Comparison of ENCODE assay signal across 8 cellular contexts in genomic region chr4:4334798-4335520, GRCh38. TPM values are rescaled to one million over a fixed set of nuclear protein-coding genes. Genes with fewer than 3 reads are reported as not detected.
DNase-seq lines count a peak whose midpoint lies in the region; ATAC-seq and TF ChIP-seq lines count a peak whose summit lies in the region.

No MANE protein-coding gene starts in this region.

- H3K14ac ChIP-seq in mesenchymal stem cell (ENCODE audit: low read length in 2 of 2), result no peak overlapping the region

- TF ChIP-seq CTCF in GM12873 (IDR thresholded peaks at IDR 0.05; ENCODE audit: insufficient read depth, low read depth, low read length, missing control alignments), result peak; percentile 87
- peak; percentile 44 for TF ChIP-seq CTCF in coronary artery (IDR thresholded peaks at IDR 0.05)

- H3K9ac ChIP-seq in mesenchymal stem cell (ENCODE audit: low read length), result no peak overlapping the region

- H3K18ac ChIP-seq in mesenchymal stem cell (ENCODE audit: low read depth in 1 of 2, low read length in 2 of 2), result no peak overlapping the region

- WGBS in mesenchymal stem cell, result 52% methylated on average over 19 of the region's 21 CpGs

- H3K9me3 ChIP-seq in mesenchymal stem cell (ENCODE audit: control insufficient read depth, low read length), result peaks cover 2% of the 10 kb centered on the region

- no peak overlapping the region for H3K4me3 ChIP-seq in coronary artery
- no peak overlapping the region for H3K4me3 ChIP-seq in mesenchymal stem cell (ENCODE audit: insufficient read depth in 1 of 2, low read depth in 1 of 2, low read length in 2 of 2)

- peaks cover 2% of the 10 kb centered on the region for H3K4me1 ChIP-seq in mesenchymal stem cell (ENCODE audit: control insufficient read depth, insufficient read depth, low read depth, low read length)

- H3K4ac ChIP-seq in mesenchymal stem cell (ENCODE audit: low read depth in 1 of 2, low read length in 2 of 2), result no peak overlapping the region

- H3K36me3 ChIP-seq in mesenchymal stem cell (ENCODE audit: control insufficient read depth in 1 of 2, insufficient read depth in 2 of 2, low read depth in 1 of 2, low read length in 2 of 2), result no peaks in the 10 kb centered on the region

- H2BK120ac ChIP-seq in mesenchymal stem cell (ENCODE audit: low read depth, low read length), result no peak overlapping the region

- H2BK15ac ChIP-seq in mesenchymal stem cell (ENCODE audit: low read depth, poor library complexity, severe bottlenecking), result no peak overlapping the region

- peak; percentile 77 for ATAC-seq in HG02571 (IDR thresholded peaks at IDR 0.05; ENCODE audit: unreplicated experiment)

- H2BK12ac ChIP-seq in mesenchymal stem cell (ENCODE audit: low read length in 2 of 2), result no peak overlapping the region

- no peak overlapping the region for H2AK5ac ChIP-seq in mesenchymal stem cell (ENCODE audit: low read length, severe bottlenecking)

- H3K79me1 ChIP-seq in mesenchymal stem cell (replicated peaks; ENCODE audit: low read length, poor library complexity, severe bottlenecking), result no peaks in the 10 kb centered on the region

- no peak overlapping the region for H4K91ac ChIP-seq in mesenchymal stem cell (ENCODE audit: low read length)

- peaks cover 15 to 32% of the 10 kb centered on the region in 2 experiments for H3K27me3 ChIP-seq in mesenchymal stem cell (ENCODE audit: control insufficient read depth in 1 of 2, insufficient read depth in 1 of 2, low read length in 2 of 2)

- no peak overlapping the region for H3K4me2 ChIP-seq in mesenchymal stem cell (ENCODE audit: low read length, poor library complexity, severe bottlenecking)

- H2BK5ac ChIP-seq in mesenchymal stem cell (ENCODE audit: low read depth, low read length, poor library complexity, severe bottlenecking), result no peak overlapping the region

- no peak overlapping the region for H3K23ac ChIP-seq in mesenchymal stem cell (ENCODE audit: low read length in 2 of 2)

- peak; percentile 11 for DNase-seq in NCI-H2171 (lab: John Stamatoyannopoulos, UW)
- DNase-seq in activated CD4-positive, alpha-beta T cell treated with anti-CD3 and anti-CD28 coated beads, Interleukin-2, amount 50 U/mL, for 1 hour, result peak; percentile 73
- DNase-seq in coronary artery (ENCODE audit: low spot score), result no peak
- peak; percentile 58 for DNase-seq in mesenchymal stem cell
- DNase-seq in stimulated activated CD8-positive, alpha-beta memory T cell treated with anti-CD3 and anti-CD28 coated beads, Interleukin-4, amount 100 ng/mL, for 1 hour (ENCODE audit: low read depth in 2 of 2, low spot score in 1 of 2), result peak; percentile 51 to 58
- no peak for DNase-seq in amniotic stem cell (lab: John Stamatoyannopoulos, UW)

- H4K8ac ChIP-seq in mesenchymal stem cell (ENCODE audit: low read length), result no peak overlapping the region

- H3K27ac ChIP-seq in coronary artery, result no peak overlapping the region
- H3K27ac ChIP-seq in mesenchymal stem cell (ENCODE audit: low read length, poor library complexity, severe bottlenecking), result no peak overlapping the region

- H2AFZ ChIP-seq in mesenchymal stem cell (ENCODE audit: low read depth, low read length), result no peak overlapping the region

RNA-seq across cellular contexts. Expression of gene ZBTB49, which starts 44.9 kb away (rescaled TPM):
- 2.6 TPM for polyA plus RNA-seq in mesenchymal stem cell (2013, experiment 1 of 2)
- 2.3 TPM for polyA plus RNA-seq in mesenchymal stem cell (2013, experiment 2 of 2)

RNA-seq across cellular contexts. Expression of gene LYAR, which starts 45.0 kb away (rescaled TPM):
- polyA plus RNA-seq in mesenchymal stem cell (2013, experiment 1 of 2), result 17.5 TPM
- polyA plus RNA-seq in mesenchymal stem cell (2013, experiment 2 of 2), result 19.2 TPM

RNA-seq across cellular contexts. Expression of gene NSG1, which starts 51.9 kb away (rescaled TPM):
- 185 TPM for polyA plus RNA-seq in mesenchymal stem cell (2013, experiment 1 of 2)
- polyA plus RNA-seq in mesenchymal stem cell (2013, experiment 2 of 2), result 188 TPM

Comparison
In these comparisons a context has a peak if more than half of its experiments do, and no peak if none do; other contexts are left out.
1. DNase-seq: peak in NCI-H2171 (single experiment), activated CD4-positive, alpha-beta T cell treated with anti-CD3 and anti-CD28 coated beads, Interleukin-2, amount 50 U/mL, for 1 hour (single experiment), mesenchymal stem cell (single experiment) and stimulated activated CD8-positive, alpha-beta memory T cell treated with anti-CD3 and anti-CD28 coated beads, Interleukin-4, amount 100 ng/mL, for 1 hour (2 of 2); none in coronary artery (single experiment) and amniotic stem cell (single experiment).